8 cellular contexts compared by ENCODE assay signal in the genomic region with DNA sequence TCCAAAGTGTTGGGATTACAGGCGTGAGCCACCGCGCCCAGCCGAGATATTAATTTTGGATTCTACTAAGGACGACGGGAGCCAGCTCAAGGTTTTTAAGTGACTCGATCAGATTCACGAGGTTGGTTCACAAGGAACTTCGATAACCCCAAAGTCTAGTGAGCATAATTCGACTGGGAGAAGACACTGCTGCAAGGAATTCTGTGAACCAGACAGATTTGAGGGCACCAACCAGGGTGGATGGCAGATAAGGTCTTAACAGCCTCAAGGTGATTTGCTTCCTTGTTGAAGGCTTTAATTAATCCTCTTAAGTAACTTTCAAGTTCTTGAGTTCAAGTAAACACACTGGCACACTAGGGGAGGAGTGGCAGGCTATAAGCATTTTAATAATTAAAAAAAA. TPM values are rescaled to one million over a fixed set of nuclear protein-coding genes. Genes with fewer than 3 reads are reported as not detected.
DNase-seq lines count a peak whose midpoint lies in the region; ATAC-seq lines count a peak whose summit lies in the region.

No MANE protein-coding gene starts in this region.

- DNase-seq in H7 (peak; percentile 15), SJCRH30 (peak in 1 of 2 experiments; percentile 33), trophoblast cell (no peak), RKO (ENCODE audit: low spot score) (no peak), SW 1271 (lab: John Stamatoyannopoulos, UW) (no peak), AG08395 (ENCODE audit: low spot score) (no peak)

- H3K79me2 ChIP-seq in trophoblast cell (ENCODE audit: control insufficient read depth, insufficient read depth, low read length, poor library complexity): peaks cover 11% of the 10 kb centered on the region

- no peak overlapping the region for H3K9ac ChIP-seq in trophoblast cell (ENCODE audit: low read length)

- no peaks in the 10 kb centered on the region for H3K9me3 ChIP-seq in SJCRH30 (replicated peaks)
- no peaks in the 10 kb centered on the region for H3K9me3 ChIP-seq in trophoblast cell (ENCODE audit: insufficient read depth, low read depth, low read length)

- H3K79me1 ChIP-seq in trophoblast cell (ENCODE audit: low read length): peaks cover 11% of the 10 kb centered on the region

- no peak overlapping the region for H4K91ac ChIP-seq in trophoblast cell (ENCODE audit: low read depth, low read length)

- H2BK12ac ChIP-seq in trophoblast cell (ENCODE audit: low read length): no peak overlapping the region

- H4K8ac ChIP-seq in trophoblast cell (ENCODE audit: low read depth, low read length): peak overlapping the region; percentile 63

- H3K4me3 ChIP-seq in H7 (ENCODE audit: insufficient read depth, low read depth, low read length) (peak overlapping the region; percentile 89), SJCRH30 (peak overlapping the region; percentile 86), trophoblast cell (ENCODE audit: low read depth, low read length) (no peak overlapping the region)

- H3K4me1 ChIP-seq in SJCRH30 (peaks cover 3% of the 10 kb centered on the region; the same call in 1 of the 2 replicates), trophoblast cell (ENCODE audit: control insufficient read depth in 1 of 2, insufficient read depth in 2 of 2, low read length in 2 of 2) (peaks cover 6 to 10% of the 10 kb centered on the region in 2 experiments)

- no CpG with 5 or more reads among the region's 10 CpGs for WGBS in trophoblast cell (ENCODE audit: extremely low coverage, insufficient coverage, insufficient read length)

- no peaks in the 10 kb centered on the region for H3K36me3 ChIP-seq in H7 (replicated peaks; ENCODE audit: control insufficient read depth, insufficient read depth, low read length)
- H3K36me3 ChIP-seq in SJCRH30: no peaks in the 10 kb centered on the region
- no peaks in the 10 kb centered on the region for H3K36me3 ChIP-seq in trophoblast cell (ENCODE audit: control insufficient read depth in 1 of 2, insufficient read depth in 2 of 2, low read length in 2 of 2)

- no peak overlapping the region for H3K23ac ChIP-seq in trophoblast cell (ENCODE audit: low read length)

- H3K27me3 ChIP-seq in H7 (ENCODE audit: control insufficient read depth, insufficient read depth, low read length): no peaks in the 10 kb centered on the region
- no peaks in the 10 kb centered on the region for H3K27me3 ChIP-seq in SJCRH30
- no peaks in the 10 kb centered on the region for H3K27me3 ChIP-seq in trophoblast cell (ENCODE audit: insufficient read depth, low read length)

- peak overlapping the region; percentile 92 for H3K4me2 ChIP-seq in trophoblast cell (ENCODE audit: low read length)

- H3K14ac ChIP-seq in trophoblast cell (ENCODE audit: low read length): no peak overlapping the region

- no peak overlapping the region for H2AFZ ChIP-seq in trophoblast cell (ENCODE audit: insufficient read depth, low read length, poor library complexity)

- ATAC-seq in esophagus mucosa: peak; percentile 8
- no peak for ATAC-seq in GM19324 (IDR thresholded peaks at IDR 0.05; ENCODE audit: low FRiP score, unreplicated experiment)

- no peak overlapping the region for H2AK5ac ChIP-seq in trophoblast cell (ENCODE audit: low read length)

- no peak overlapping the region for H2BK120ac ChIP-seq in trophoblast cell (ENCODE audit: insufficient read depth, low read length, poor library complexity)

- peak overlapping the region; percentile 26 for H4K12ac ChIP-seq in trophoblast cell (ENCODE audit: low read depth, low read length)

- H2BK5ac ChIP-seq in trophoblast cell (ENCODE audit: low read depth, low read length, poor library complexity): no peak overlapping the region

- no peak overlapping the region for H3K4ac ChIP-seq in trophoblast cell (ENCODE audit: low read depth, low read length)

- no peak overlapping the region for H3K18ac ChIP-seq in trophoblast cell (ENCODE audit: low read length)

- H3K27ac ChIP-seq in SJCRH30 (peak overlapping the region; percentile 82; the same call in 1 of the 2 replicates), trophoblast cell (ENCODE audit: low read depth, low read length) (no peak overlapping the region)

RNA-seq across cellular contexts. Expression of gene KLHDC2, which starts 1.1 kb away (rescaled TPM):
- total RNA-seq in H7 (2014; rRNA removed; shearing (Covaris generic)): 71.5 and 102 TPM in 2 replicates
- total RNA-seq in SJCRH30 (2014; rRNA removed; shearing (Covaris generic)): 44.3 and 45.8 TPM in 2 replicates
- total RNA-seq in esophagus mucosa: 35.1 TPM
- 21.4 and 21.8 TPM in 2 replicates for polyA plus RNA-seq in trophoblast cell (2013)
